20 cellular contexts compared by ENCODE assay signal in genomic region chr16:31076319-31076718, GRCh38. TPM values are rescaled to one million over a fixed set of nuclear protein-coding genes. Genes with fewer than 3 reads are reported as not detected.
A peak's percentile ranks its signal among the peaks of the same experiment; 100 is the strongest.
DNase-seq lines count a peak whose midpoint lies in the region; ATAC-seq, FAIRE-seq and TF ChIP-seq lines count a peak whose summit lies in the region.
"Had no signal": no experiment of that assay in that cellular context is flagged by ENCODE, and none has a peak within 500 bp of the region (broad histone marks: within the 10 kb centered on the region; RNA-seq: fewer than 3 reads in every experiment).

No MANE protein-coding gene starts in this region.

- H3K4me3 Mint-ChIP-seq in activated CD4-positive, alpha-beta T cell treated with anti-CD3 and anti-CD28 coated beads, Interleukin-2, amount 10 ng/mL, durations not matched to agents 7 days and 5 days, result peak overlapping the region; percentile 36
- peak overlapping the region; percentile 92 for H3K4me3 Mint-ChIP-seq in GM23338
- H3K4me3 Mint-ChIP-seq in astrocyte (ENCODE audit: unreplicated experiment), result peak overlapping the region; percentile 94

- H3K27me3 ChIP-seq in GM23338 (ENCODE audit: insufficient read depth) (no peaks in the 10 kb centered on the region), astrocyte (ENCODE audit: insufficient read depth, low read length) (no peaks in the 10 kb centered on the region), neutrophil (no peaks in the 10 kb centered on the region)
- H3K27me3 ChIP-seq: MG63, spleen had no signal

- H3K4me3 ChIP-seq in GM23338, result no peak overlapping the region
- H3K4me3 ChIP-seq in astrocyte (ENCODE audit: insufficient read depth, low read depth, low read length), result no peak overlapping the region
- H3K4me3 ChIP-seq in neutrophil (ENCODE audit: low read depth in 1 of 2, low read length in 1 of 2), result no peak overlapping the region
- H3K4me3 ChIP-seq: A549, MG63 had no signal

- H3K4me1 ChIP-seq in GM23338 (ENCODE audit: insufficient read depth) (peaks cover 14% of the 10 kb centered on the region), astrocyte (ENCODE audit: insufficient read depth, low read length) (peaks cover 15% of the 10 kb centered on the region), neutrophil (ENCODE audit: control insufficient read depth in 1 of 2, insufficient read depth in 1 of 2, low read depth in 1 of 2, low read length in 1 of 2) (peaks cover 42 to 46% of the 10 kb centered on the region in 2 experiments)

- H3K9me3 ChIP-seq in astrocyte (ENCODE audit: insufficient read depth, low read depth, low read length), result no peaks in the 10 kb centered on the region
- H3K9me3 ChIP-seq in neutrophil, result no peaks in the 10 kb centered on the region
- H3K9me3 ChIP-seq: A549, MG63, spleen had no signal

- H3K79me2 ChIP-seq in GM23338 (replicated peaks; ENCODE audit: insufficient read depth) (peaks cover 38% of the 10 kb centered on the region), astrocyte (ENCODE audit: insufficient read depth, low read length) (peaks cover 95% of the 10 kb centered on the region)

- H3K36me3 ChIP-seq in GM23338 (ENCODE audit: insufficient read depth), result peaks cover 7% of the 10 kb centered on the region; the same call in 1 of the 2 replicates
- H3K36me3 ChIP-seq in astrocyte (ENCODE audit: insufficient read depth, low read length), result no peaks in the 10 kb centered on the region
- peaks cover 53% of the 10 kb centered on the region for H3K36me3 ChIP-seq in neutrophil

- H3K9me3 Mint-ChIP-seq in activated CD4-positive, alpha-beta T cell treated with anti-CD3 and anti-CD28 coated beads, Interleukin-2, amount 10 ng/mL, durations not matched to agents 7 days and 5 days, result no peaks in the 10 kb centered on the region
- no peaks in the 10 kb centered on the region; the same call in 2 of the 3 replicates for H3K9me3 Mint-ChIP-seq in GM23338
- no peaks in the 10 kb centered on the region for H3K9me3 Mint-ChIP-seq in astrocyte (ENCODE audit: unreplicated experiment)

- ATAC-seq in GM23338, result no peak
- ATAC-seq: A549 had no signal

- TF ChIP-seq CTCF in GM23338 (conservative IDR thresholded peaks at IDR 0.05; ENCODE audit: low read depth in 2 of 2), result no peak
- TF ChIP-seq CTCF in astrocyte (IDR thresholded peaks at IDR 0.05; ENCODE audit: insufficient read depth, low read depth, low read length), result no peak
- no peak for TF ChIP-seq CTCF in neutrophil (IDR thresholded peaks at IDR 0.05)

- DNase-seq in activated CD4-positive, alpha-beta T cell treated with anti-CD3 and anti-CD28 coated beads, Interleukin-2, amount 10 ng/mL, durations not matched to agents 7 days and 5 days, result no peak
- no peak for DNase-seq in activated CD4-positive, alpha-beta T cell treated with anti-CD3 and anti-CD28 coated beads, Interleukin-2, amount 50 U/mL, for 1 hour
- DNase-seq in GM23338 (ENCODE audit: low spot score) (no peak), astrocyte (ENCODE audit: low read depth) (no peak), UCSD-AML1 (lab: John Stamatoyannopoulos, UW; ENCODE audit: unreplicated experiment) (no peak), LoVo (ENCODE audit: low spot score) (no peak), substantia nigra (lab: John Stamatoyannopoulos, UW) (no peak)
- DNase-seq: activated CD4-positive, alpha-beta T cell treated with anti-CD3 and anti-CD28 coated beads, Interleukin-2, amount 50 U/mL, for 48 hours; activated effector memory CD4-positive, alpha-beta T cell treated with Interleukin-2 at 50 U/mL for 16 hours; GOT3; hippocampal formation; MG63; NCI-H146; NCI-H82; spleen had no signal

- H3K27me3 Mint-ChIP-seq in activated CD4-positive, alpha-beta T cell treated with anti-CD3 and anti-CD28 coated beads, Interleukin-2, amount 10 ng/mL, durations not matched to agents 7 days and 5 days, result no peaks in the 10 kb centered on the region
- H3K27me3 Mint-ChIP-seq in GM23338 (ENCODE audit: insufficient read depth, low read depth, poor library complexity) (peaks cover 8% of the 10 kb centered on the region), astrocyte (ENCODE audit: low read depth, unreplicated experiment) (no peaks in the 10 kb centered on the region)

- no peaks in the 10 kb centered on the region; the same call in 1 of the 2 replicates for H4K20me1 ChIP-seq in GM23338 (replicated peaks; ENCODE audit: insufficient read depth)
- H4K20me1 ChIP-seq in astrocyte (ENCODE audit: insufficient read depth, low read length), result peaks cover 50% of the 10 kb centered on the region

- POLR2A ChIA-PET in activated CD4-positive, alpha-beta T cell treated with anti-CD3 and anti-CD28 coated beads, Interleukin-2, amount 10 ng/mL, durations not matched to agents 7 days and 5 days (lab: Charles Lee), result interaction anchor here (0.6 kb wide), 1 partner anchor 626 kb away, joined by 4 read pairs; no protein-coding TSS in a partner anchor

- no peak overlapping the region for H3K4me2 ChIP-seq in GM23338
- H3K4me2 ChIP-seq in astrocyte (ENCODE audit: low read length), result no peak overlapping the region

- FAIRE-seq in astrocyte (lab: Jason Lieb, UNC), result no peak
- FAIRE-seq: A549, colon, keratinocyte had no signal

- no peaks in the 10 kb centered on the region for H3F3A ChIP-seq in GM23338 (replicated peaks; ENCODE audit: low read depth)

- peak overlapping the region; percentile 94 for H3K27ac Mint-ChIP-seq in activated CD4-positive, alpha-beta T cell treated with anti-CD3 and anti-CD28 coated beads, Interleukin-2, amount 10 ng/mL, durations not matched to agents 7 days and 5 days
- H3K27ac Mint-ChIP-seq in GM23338 (no peak overlapping the region), astrocyte (ENCODE audit: unreplicated experiment) (no peak overlapping the region)

- H2AFZ ChIP-seq in GM23338 (no peak overlapping the region), astrocyte (ENCODE audit: low read depth, low read length) (no peak overlapping the region)

- H3K9ac ChIP-seq in astrocyte (ENCODE audit: low read length), result no peak overlapping the region

- CTCF ChIA-PET in activated CD4-positive, alpha-beta T cell treated with anti-CD3 and anti-CD28 coated beads, Interleukin-2, amount 10 ng/mL, durations not matched to agents 7 days and 5 days (lab: Charles Lee), result interaction anchor here (1.0 to 1.4 kb wide), 2 partner anchors 11 to 66 kb away, joined by 5 to 7 read pairs; no protein-coding TSS in a partner anchor

- H3K9me2 ChIP-seq in GM23338 (ENCODE audit: insufficient read depth), result no peaks in the 10 kb centered on the region

- peaks cover 34% of the 10 kb centered on the region for H3K4me1 Mint-ChIP-seq in activated CD4-positive, alpha-beta T cell treated with anti-CD3 and anti-CD28 coated beads, Interleukin-2, amount 10 ng/mL, durations not matched to agents 7 days and 5 days
- peaks cover 19% of the 10 kb centered on the region for H3K4me1 Mint-ChIP-seq in GM23338
- peaks cover 8% of the 10 kb centered on the region for H3K4me1 Mint-ChIP-seq in astrocyte (ENCODE audit: low read depth, unreplicated experiment)

- H3K36me3 Mint-ChIP-seq in activated CD4-positive, alpha-beta T cell treated with anti-CD3 and anti-CD28 coated beads, Interleukin-2, amount 10 ng/mL, durations not matched to agents 7 days and 5 days (ENCODE audit: low read depth), result peaks cover 34% of the 10 kb centered on the region
- peaks cover 50% of the 10 kb centered on the region for H3K36me3 Mint-ChIP-seq in GM23338 (ENCODE audit: low read depth)
- peaks cover 15% of the 10 kb centered on the region for H3K36me3 Mint-ChIP-seq in astrocyte (ENCODE audit: low read depth, unreplicated experiment)

- H3K27ac ChIP-seq in GM23338 (ENCODE audit: low read depth), result no peak overlapping the region
- H3K27ac ChIP-seq in astrocyte (ENCODE audit: low read depth, low read length), result no peak overlapping the region
- peak overlapping the region; percentile 95 for H3K27ac ChIP-seq in neutrophil
- no peak overlapping the region for H3K27ac ChIP-seq in substantia nigra (ENCODE audit: low read depth, low read length, poor library complexity, severe bottlenecking)
- H3K27ac ChIP-seq: A549, SK-N-MC had no signal

TF ChIP-seq in GM23338, 12 proteins besides CTCF, POLR2A, EP300 and RAD21 (continues in another document):
- TF ChIP-seq ETS1 (IDR thresholded peaks at IDR 0.05) (no peak), STAT1 (IDR thresholded peaks at IDR 0.05; ENCODE audit: unreplicated experiment) (no peak)

RNA-seq across cellular contexts. Expression of gene ZNF646, which starts 2.1 kb away (rescaled TPM):
- 10 to 100 TPM; 28.3 to 33.3 TPM for total RNA-seq in activated CD4-positive, alpha-beta T cell treated with anti-CD3 and anti-CD28 coated beads, Interleukin-2, amount 10 ng/mL, durations not matched to agents 7 days and 5 days
- 19.3 and 29.3 TPM in 2 replicates for total RNA-seq in GM23338 (2014; rRNA removed; shearing (Covaris generic))
- polyA plus RNA-seq in GM23338 (2016; fragmentation: Nextera tagmentation; extraction: Ambion mirVana), result 5.3 and 6.3 TPM in 2 replicates
- 16.5 and 17.2 TPM in 2 replicates for total RNA-seq in astrocyte

RNA-seq across cellular contexts. Expression of gene ZNF668, which starts 2.3 kb away (rescaled TPM):
- total RNA-seq in activated CD4-positive, alpha-beta T cell treated with anti-CD3 and anti-CD28 coated beads, Interleukin-2, amount 10 ng/mL, durations not matched to agents 7 days and 5 days, result 10 to 100 TPM; 11.2 to 12.9 TPM
- total RNA-seq in GM23338 (2014; rRNA removed; shearing (Covaris generic)), result 13.1 and 20.6 TPM in 2 replicates
- polyA plus RNA-seq in GM23338 (2016; fragmentation: Nextera tagmentation; extraction: Ambion mirVana), result 6.2 and 6.5 TPM in 2 replicates
- total RNA-seq in astrocyte, result 18.6 and 21.6 TPM in 2 replicates

RNA-seq across cellular contexts. Expression of gene PRSS53, which starts 12.4 kb away (rescaled TPM):
- total RNA-seq in activated CD4-positive, alpha-beta T cell treated with anti-CD3 and anti-CD28 coated beads, Interleukin-2, amount 10 ng/mL, durations not matched to agents 7 days and 5 days, result 1 to 10 TPM; 3.5 to 5.7 TPM
- 1.6 and 2.7 TPM in 2 replicates for total RNA-seq in GM23338 (2014; rRNA removed; shearing (Covaris generic))
- polyA plus RNA-seq in GM23338 (2016; fragmentation: Nextera tagmentation; extraction: Ambion mirVana), result 0.16 and 0.36 TPM in 2 replicates
- 3.4 and 7.1 TPM in 2 replicates for total RNA-seq in astrocyte

RNA-seq across cellular contexts. Expression of gene VKORC1, which starts 18.3 kb away (rescaled TPM):
- 10 to 100 TPM; 55.5 to 59.3 TPM for total RNA-seq in activated CD4-positive, alpha-beta T cell treated with anti-CD3 and anti-CD28 coated beads, Interleukin-2, amount 10 ng/mL, durations not matched to agents 7 days and 5 days
- total RNA-seq in GM23338 (2014; rRNA removed; shearing (Covaris generic)), result 100 and 106 TPM in 2 replicates
- polyA plus RNA-seq in GM23338 (2016; fragmentation: Nextera tagmentation; extraction: Ambion mirVana), result 89.6 and 96.5 TPM in 2 replicates
- total RNA-seq in astrocyte, result 133 and 156 TPM in 2 replicates

RNA-seq across cellular contexts. Expression of gene BCKDK, which starts 31.9 kb away (rescaled TPM):
- 10 to 100 TPM; 23.0 to 23.5 TPM for total RNA-seq in activated CD4-positive, alpha-beta T cell treated with anti-CD3 and anti-CD28 coated beads, Interleukin-2, amount 10 ng/mL, durations not matched to agents 7 days and 5 days
- total RNA-seq in GM23338 (2014; rRNA removed; shearing (Covaris generic)), result 58.9 and 71.2 TPM in 2 replicates
- polyA plus RNA-seq in GM23338 (2016; fragmentation: Nextera tagmentation; extraction: Ambion mirVana), result 35.9 and 36.1 TPM in 2 replicates
- 44.9 and 47.7 TPM in 2 replicates for total RNA-seq in astrocyte

Comparison
In these comparisons a context has a peak if more than half of its experiments do, and no peak if none do; other contexts are left out.
1. H3K4me3 Mint-ChIP-seq: peak in every context shown above with its lines; median percentile 94 in astrocyte; 92 in GM23338; 36 in activated CD4-positive, alpha-beta T cell treated with anti-CD3 and anti-CD28 coated beads, Interleukin-2, amount 10 ng/mL, durations not matched to agents 7 days and 5 days.